9 cellular contexts compared by ENCODE assay signal in genomic region chr15:78130466-78131294, GRCh38. TPM values are rescaled to one million over a fixed set of nuclear protein-coding genes. Genes with fewer than 3 reads are reported as not detected.
DNase-seq lines count a peak whose midpoint lies in the region; ATAC-seq, FAIRE-seq and TF ChIP-seq lines count a peak whose summit lies in the region.
"Had no signal": no experiment of that assay in that cellular context is flagged by ENCODE, and none has a peak within 500 bp of the region (broad histone marks: within the 10 kb centered on the region; RNA-seq: fewer than 3 reads in every experiment).

No MANE protein-coding gene starts in this region.

- peak overlapping the region; percentile 72 for H3K4me2 ChIP-seq in keratinocyte (ENCODE audit: control insufficient read depth, extremely low read depth, insufficient read depth, low read depth, low read length)

- CTCF ChIA-PET in activated CD8-positive, alpha-beta T cell treated with anti-CD3 and anti-CD28 coated beads, Interleukin-2, amount 10 ng/mL, durations not matched to agents 7 days and 5 days (lab: Charles Lee): interaction anchor here (0.6 to 14.8 kb wide), 27 partner anchors 9 to 166 kb away, joined by 3 to 211 read pairs (median 5); partner anchors contain the start of genes ACSBG1, DNAJA4 and IDH3A

- H3K4me1 ChIP-seq in keratinocyte (ENCODE audit: control insufficient read depth, extremely low read depth, insufficient read depth, low read length) (peaks cover 33% of the 10 kb centered on the region), subcutaneous abdominal adipose tissue (ENCODE audit: control insufficient read depth in 5 of 5, insufficient read depth in 5 of 5, low read length in 5 of 5) (peaks cover 2 to 26% (median 16%) of the 10 kb centered on the region in 5 donors)

- POLR2A ChIA-PET in activated CD8-positive, alpha-beta T cell treated with anti-CD3 and anti-CD28 coated beads, Interleukin-2, amount 10 ng/mL, durations not matched to agents 7 days and 5 days (lab: Charles Lee): interaction anchor here (1.4 to 2.8 kb wide), 3 partner anchors 17 to 65 kb away, joined by 3 to 21 read pairs (median 7); partner anchors contain the start of gene IDH3A

- H3K27ac Mint-ChIP-seq in activated CD8-positive, alpha-beta T cell treated with anti-CD3 and anti-CD28 coated beads, Interleukin-2, amount 10 ng/mL, durations not matched to agents 7 days and 5 days: peak overlapping the region; percentile 69

- H3K27me3 ChIP-seq in keratinocyte (ENCODE audit: control insufficient read depth, extremely low read depth, insufficient read depth, low read length): no peaks in the 10 kb centered on the region
- H3K27me3 ChIP-seq in subcutaneous abdominal adipose tissue (ENCODE audit: control insufficient read depth in 5 of 5, insufficient read depth in 4 of 5, low read length in 5 of 5): no peaks in the 10 kb centered on the region

- H4K20me1 ChIP-seq in keratinocyte (ENCODE audit: control insufficient read depth, extremely low read depth, insufficient read depth, low read length): no peaks in the 10 kb centered on the region

- dilution Hi-C loops in keratinocyte (cut with MboI; ENCODE audit: extremely low pct_ligation_motif_present, low sequenced_read_pairs): no loop called here

- H3K36me3 Mint-ChIP-seq in activated CD8-positive, alpha-beta T cell treated with anti-CD3 and anti-CD28 coated beads, Interleukin-2, amount 10 ng/mL, durations not matched to agents 7 days and 5 days (ENCODE audit: low read depth): no peaks in the 10 kb centered on the region

- no peak overlapping the region for H2AFZ ChIP-seq in keratinocyte (ENCODE audit: control insufficient read depth, low read length)

- no peaks in the 10 kb centered on the region for H3K79me2 ChIP-seq in keratinocyte (ENCODE audit: control insufficient read depth, insufficient read depth, low read length)

- ATAC-seq in HG03025 (IDR thresholded peaks at IDR 0.05; ENCODE audit: low FRiP score, unreplicated experiment): peak; percentile 35
- ATAC-seq in activated CD8-positive, alpha-beta T cell treated with anti-CD3 and anti-CD28 coated beads, Interleukin-2, amount 10 ng/mL, durations not matched to agents 7 days and 5 days: peak; percentile 55

- no peaks in the 10 kb centered on the region for H3K27me3 Mint-ChIP-seq in activated CD8-positive, alpha-beta T cell treated with anti-CD3 and anti-CD28 coated beads, Interleukin-2, amount 10 ng/mL, durations not matched to agents 7 days and 5 days (ENCODE audit: low read depth)

- no peak for TF ChIP-seq CTCF in keratinocyte (optimal IDR thresholded peaks at IDR 0.05 in 1 of 3, IDR thresholded peaks at IDR 0.05 in 1 of 3, conservative IDR thresholded peaks at IDR 0.05 in 1 of 3; ENCODE audit: extremely low read depth in 1 of 3, insufficient read depth in 2 of 3, low read length in 3 of 3)

- H3K4me3 Mint-ChIP-seq in activated CD8-positive, alpha-beta T cell treated with anti-CD3 and anti-CD28 coated beads, Interleukin-2, amount 10 ng/mL, durations not matched to agents 7 days and 5 days: peak overlapping the region; percentile 73

- FAIRE-seq in keratinocyte (lab: Jason Lieb, UNC): no peak
- FAIRE-seq: G401.6 had no signal

- no peaks in the 10 kb centered on the region for H3K9me1 ChIP-seq in keratinocyte (ENCODE audit: control insufficient read depth, extremely low read depth, insufficient read depth, low read length)

- H3K27ac ChIP-seq in keratinocyte (ENCODE audit: control insufficient read depth, insufficient read depth, low read length) (no peak overlapping the region), subcutaneous abdominal adipose tissue (ENCODE audit: low read depth, low read length) (no peak overlapping the region)

- H3K4me1 Mint-ChIP-seq in activated CD8-positive, alpha-beta T cell treated with anti-CD3 and anti-CD28 coated beads, Interleukin-2, amount 10 ng/mL, durations not matched to agents 7 days and 5 days (ENCODE audit: low read depth): peaks cover 24% of the 10 kb centered on the region

- H3K4me3 ChIP-seq in keratinocyte (ENCODE audit: control insufficient read depth in 2 of 3, extremely low read depth in 1 of 3, insufficient read depth in 2 of 3, low read depth in 1 of 3, low read length in 3 of 3) (peak overlapping the region; percentile 48 to 75 (median 66)), subcutaneous abdominal adipose tissue (ENCODE audit: low read depth in 1 of 5, low read length in 5 of 5) (peak overlapping the region in 4 of 5 donors; percentile 22 to 76 (median 70))

- H3K9me3 ChIP-seq in keratinocyte (ENCODE audit: control insufficient read depth, low read depth, low read length) (no peaks in the 10 kb centered on the region), subcutaneous abdominal adipose tissue (ENCODE audit: control insufficient read depth in 5 of 5, low read length in 5 of 5) (no peaks in the 10 kb centered on the region)

- no peaks in the 10 kb centered on the region for H3K36me3 ChIP-seq in keratinocyte (ENCODE audit: control insufficient read depth in 2 of 2, extremely low read depth in 1 of 2, insufficient read depth in 2 of 2, low read length in 2 of 2)
- H3K36me3 ChIP-seq in subcutaneous abdominal adipose tissue (ENCODE audit: control insufficient read depth in 5 of 5, insufficient read depth in 5 of 5, low read length in 5 of 5): no peaks in the 10 kb centered on the region

- H3K9me3 Mint-ChIP-seq in activated CD8-positive, alpha-beta T cell treated with anti-CD3 and anti-CD28 coated beads, Interleukin-2, amount 10 ng/mL, durations not matched to agents 7 days and 5 days (ENCODE audit: insufficient read depth): no peaks in the 10 kb centered on the region

- peak; percentile 46 for DNase-seq in activated CD4-positive, alpha-beta T cell treated with anti-CD3 and anti-CD28 coated beads for 48 hours
- DNase-seq in activated CD4-positive, alpha-beta T cell treated with anti-CD3 and anti-CD28 coated beads for 4 hours: no peak
- DNase-seq in activated CD8-positive, alpha-beta T cell treated with anti-CD3 and anti-CD28 coated beads, Interleukin-2, amount 10 ng/mL, durations not matched to agents 7 days and 5 days: no peak
- DNase-seq in keratinocyte (ENCODE audit: low read depth, low spot score) (no peak), H4 (ENCODE audit: low spot score) (no peak), NCI-H774 (lab: John Stamatoyannopoulos, UW) (no peak)

- H3K9ac ChIP-seq in keratinocyte (ENCODE audit: control insufficient read depth, extremely low read depth, insufficient read depth, low read length): peak overlapping the region; percentile 79
- peak overlapping the region in 2 of 5 donors; percentile 35 to 72 for H3K9ac ChIP-seq in subcutaneous abdominal adipose tissue (ENCODE audit: low read length in 5 of 5)

RNA-seq across cellular contexts. Expression of gene CIB2, which starts 0.6 kb away (rescaled TPM):
- total RNA-seq in activated CD8-positive, alpha-beta T cell treated with anti-CD3 and anti-CD28 coated beads, Interleukin-2, amount 10 ng/mL, durations not matched to agents 7 days and 5 days: 1 to 10 TPM; 1.4 to 2.2 TPM
- 4.1 to 6.1 TPM (median 4.9 TPM) in 3 replicates for polyA plus RNA-seq in keratinocyte
- polyA plus RNA-seq in keratinocyte (2011; ENCODE audit: low read depth): 3.9 TPM
- polyA plus RNA-seq in keratinocyte (2011; cell fraction: cytosol; rRNA removed): 3.1 and 4.6 TPM in 2 replicates
- polyA plus RNA-seq in keratinocyte (2011; cell fraction: nucleus; rRNA removed): 0.73 and 1.3 TPM in 2 replicates
- polyA plus RNA-seq in keratinocyte (2012; ENCODE audit: low replicate concordance): 3.9 and 6.3 TPM in 2 replicates
- polyA minus RNA-seq in keratinocyte: 5.6 to 8.1 TPM (median 5.7 TPM) in 3 replicates
- polyA minus RNA-seq in keratinocyte (2011; cell fraction: cytosol; rRNA and poly(A)+ RNA removed): 3.1 TPM
- polyA minus RNA-seq in keratinocyte (2011; cell fraction: nucleus; rRNA and poly(A)+ RNA removed): 1.5 and 1.9 TPM in 2 replicates
- total RNA-seq in H4 (2014; rRNA removed; shearing (Covaris generic)): 1.1 TPM in 1 of 2 replicates, not detected in the other

RNA-seq across cellular contexts. Expression of gene IDH3A, which starts 18.5 kb away (rescaled TPM):
- 10 to 100 TPM; 80.7 to 84.2 TPM for total RNA-seq in activated CD8-positive, alpha-beta T cell treated with anti-CD3 and anti-CD28 coated beads, Interleukin-2, amount 10 ng/mL, durations not matched to agents 7 days and 5 days
- polyA plus RNA-seq in keratinocyte: 59.4 to 118 TPM (median 110 TPM) in 3 replicates
- 32.8 TPM for polyA plus RNA-seq in keratinocyte (2011; ENCODE audit: low read depth)
- polyA plus RNA-seq in keratinocyte (2011; cell fraction: cytosol; rRNA removed): 67.0 and 116 TPM in 2 replicates
- 67.9 and 81.5 TPM in 2 replicates for polyA plus RNA-seq in keratinocyte (2011; cell fraction: nucleus; rRNA removed)
- 76.5 and 80.3 TPM in 2 replicates for polyA plus RNA-seq in keratinocyte (2012; ENCODE audit: low replicate concordance)
- 28.9 to 116 TPM (median 51.2 TPM) in 3 replicates for polyA minus RNA-seq in keratinocyte
- polyA minus RNA-seq in keratinocyte (2011; cell fraction: cytosol; rRNA and poly(A)+ RNA removed): 60.4 TPM
- polyA minus RNA-seq in keratinocyte (2011; cell fraction: nucleus; rRNA and poly(A)+ RNA removed): 20.3 and 30.2 TPM in 2 replicates
- total RNA-seq in H4 (2014; rRNA removed; shearing (Covaris generic)): 77.3 and 101 TPM in 2 replicates

RNA-seq across cellular contexts. Expression of gene SH2D7, which starts 38.3 kb away (rescaled TPM):
- total RNA-seq in activated CD8-positive, alpha-beta T cell treated with anti-CD3 and anti-CD28 coated beads, Interleukin-2, amount 10 ng/mL, durations not matched to agents 7 days and 5 days: under 1 TPM; 0.29 to 0.31 TPM
- polyA plus RNA-seq in keratinocyte: not detected in 3 replicates
- not detected for polyA plus RNA-seq in keratinocyte (2011; ENCODE audit: low read depth)
- polyA plus RNA-seq in keratinocyte (2011; cell fraction: cytosol; rRNA removed): not detected in 2 replicates
- not detected in 2 replicates for polyA plus RNA-seq in keratinocyte (2011; cell fraction: nucleus; rRNA removed)
- 0.07 TPM in 2 replicates for polyA plus RNA-seq in keratinocyte (2012; ENCODE audit: low replicate concordance)
- polyA minus RNA-seq in keratinocyte: not detected in 3 replicates
- not detected for polyA minus RNA-seq in keratinocyte (2011; cell fraction: cytosol; rRNA and poly(A)+ RNA removed)
- not detected in 2 replicates for polyA minus RNA-seq in keratinocyte (2011; cell fraction: nucleus; rRNA and poly(A)+ RNA removed)
- not detected in 2 replicates for total RNA-seq in H4 (2014; rRNA removed; shearing (Covaris generic))

RNA-seq across cellular contexts. Expression of gene TBC1D2B, which starts 53.2 kb away (rescaled TPM):
- 100 to 1,000 TPM; 109 to 119 TPM for total RNA-seq in activated CD8-positive, alpha-beta T cell treated with anti-CD3 and anti-CD28 coated beads, Interleukin-2, amount 10 ng/mL, durations not matched to agents 7 days and 5 days
- 17.7 to 27.0 TPM (median 26.1 TPM) in 3 replicates for polyA plus RNA-seq in keratinocyte
- 10.8 TPM for polyA plus RNA-seq in keratinocyte (2011; ENCODE audit: low read depth)
- polyA plus RNA-seq in keratinocyte (2011; cell fraction: cytosol; rRNA removed): 11.9 and 13.8 TPM in 2 replicates
- polyA plus RNA-seq in keratinocyte (2011; cell fraction: nucleus; rRNA removed): 56.7 and 64.2 TPM in 2 replicates
- 13.9 and 16.2 TPM in 2 replicates for polyA plus RNA-seq in keratinocyte (2012; ENCODE audit: low replicate concordance)
- 29.3 to 31.1 TPM (median 30.8 TPM) in 3 replicates for polyA minus RNA-seq in keratinocyte
- 14.4 TPM for polyA minus RNA-seq in keratinocyte (2011; cell fraction: cytosol; rRNA and poly(A)+ RNA removed)
- polyA minus RNA-seq in keratinocyte (2011; cell fraction: nucleus; rRNA and poly(A)+ RNA removed): 26.8 and 43.9 TPM in 2 replicates
- total RNA-seq in H4 (2014; rRNA removed; shearing (Covaris generic)): 12.3 and 13.8 TPM in 2 replicates
